Comparison of ENCODE assay signal across 28 cellular contexts in the genomic region with DNA sequence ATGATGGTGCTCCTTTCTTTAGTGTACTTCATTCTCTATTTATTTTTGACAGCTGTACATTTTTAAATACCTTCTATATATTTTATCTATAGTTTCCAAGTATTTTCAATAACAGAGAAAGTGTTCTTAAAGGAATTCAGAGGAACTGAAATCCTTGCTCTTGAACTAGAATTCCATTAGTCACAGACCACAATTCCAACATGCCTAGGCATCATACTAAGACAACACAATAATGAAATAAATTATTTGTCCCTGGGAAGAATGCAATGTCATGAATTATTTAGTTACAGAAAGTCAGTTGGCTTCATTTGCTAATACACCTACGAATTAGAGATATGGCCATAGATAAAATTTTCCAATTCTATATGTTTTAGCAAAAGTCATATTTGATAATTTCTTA.
"Had no signal": no experiment of that assay in that cellular context is flagged by ENCODE, and none has a peak within 500 bp of the region (broad histone marks: within the 10 kb centered on the region; RNA-seq: fewer than 3 reads in every experiment).

No MANE protein-coding gene starts in this region.

- H2AFZ ChIP-seq: hepatocyte, neural progenitor cell, parathyroid adenoma had no signal

- H3K9ac ChIP-seq: neural progenitor cell, parathyroid adenoma had no signal

- H3K79me2 ChIP-seq: hepatocyte, parathyroid adenoma had no signal

- FAIRE-seq: keratinocyte, small intestine had no signal

- H3K4me3 ChIP-seq: heart right ventricle, hepatocyte, left lung, lung, neural progenitor cell, psoas muscle, right atrium auricular region, spleen, transverse colon, upper lobe of left lung, vagina had no signal

- H3K4me1 Mint-ChIP-seq: memory B cell; natural killer cell; nephron progenitor cell; neural progenitor cell; stimulated activated memory B cell treated with anti-CD40 and anti-IgM and Interleukin-4, amounts not matched to agents 10 μg/mL and 1 μg/mL and 100 μg/mL, for 72 hours; stimulated activated naive CD8-positive, alpha-beta T cell treated with anti-CD3 and anti-CD28 coated beads, Interleukin-15, amount 100 ng/mL, for 72 hours had no signal

- ATAC-seq: heart right ventricle; left colon; left lung; natural killer cell; psoas muscle; sciatic nerve; stimulated activated memory B cell treated with anti-CD40 and anti-IgM and Interleukin-4, amounts not matched to agents 10 μg/mL and 1 μg/mL and 100 μg/mL, for 72 hours; stimulated activated naive CD8-positive, alpha-beta T cell treated with anti-CD3 and anti-CD28 coated beads, Interleukin-15, amount 100 ng/mL, for 72 hours had no signal

- H3K36me3 ChIP-seq: heart right ventricle, left lung, neural progenitor cell, neutrophil, right atrium auricular region, spleen, transverse colon, upper lobe of left lung, vagina had no signal

- H3K36me3 Mint-ChIP-seq: memory B cell; neural progenitor cell; stimulated activated memory B cell treated with anti-CD40 and anti-IgM and Interleukin-4, amounts not matched to agents 10 μg/mL and 1 μg/mL and 100 μg/mL, for 72 hours had no signal

- H3K27me3 Mint-ChIP-seq: memory B cell; stimulated activated memory B cell treated with anti-CD40 and anti-IgM and Interleukin-4, amounts not matched to agents 10 μg/mL and 1 μg/mL and 100 μg/mL, for 72 hours; stimulated activated naive CD8-positive, alpha-beta T cell treated with anti-CD3 and anti-CD28 coated beads, Interleukin-15, amount 100 ng/mL, for 72 hours had no signal

- H3K9me3 ChIP-seq: neutrophil, upper lobe of left lung, vagina had no signal

- H3K4me2 ChIP-seq: hepatocyte, neural progenitor cell had no signal

- H3K27ac ChIP-seq: heart right ventricle, hepatocyte, left lung, neural progenitor cell, neutrophil, parathyroid adenoma, psoas muscle, right atrium auricular region, spleen, transverse colon, upper lobe of left lung, vagina had no signal

- DNase-seq: heart right ventricle; left colon; left lung; natural killer cell; nephron progenitor cell; occipital lobe; psoas muscle; small intestine; spleen; stimulated activated CD4-positive, alpha-beta T cell treated with anti-CD3 and anti-CD28 coated beads, Interleukin-2, amount 100 ng/mL, for 48 hours; stimulated activated CD4-positive, alpha-beta T cell treated with anti-CD3 and anti-CD28 coated beads, Interleukin-4, amount 100 ng/mL, for 4 hours; stimulated activated CD8-positive, alpha-beta memory T cell treated with anti-CD3 and anti-CD28 coated beads, Interleukin-4, amount 100 ng/mL, for 48 hours; stimulated activated naive CD4-positive, alpha-beta T cell treated with Interleukin-2 at 50 U/mL for 16 hours; stimulated activated naive CD8-positive, alpha-beta T cell treated with anti-CD3 and anti-CD28 coated beads, Interleukin-15, amount 100 ng/mL, for 72 hours; substantia nigra; transverse colon; upper lobe of left lung had no signal

- H3K4me1 ChIP-seq: heart right ventricle, left lung, neural progenitor cell, parathyroid adenoma, psoas muscle, right atrium auricular region, spleen, transverse colon, upper lobe of left lung, vagina had no signal

- H3K27ac Mint-ChIP-seq: memory B cell; natural killer cell; nephron progenitor cell; neural progenitor cell; stimulated activated memory B cell treated with anti-CD40 and anti-IgM and Interleukin-4, amounts not matched to agents 10 μg/mL and 1 μg/mL and 100 μg/mL, for 72 hours; stimulated activated naive CD8-positive, alpha-beta T cell treated with anti-CD3 and anti-CD28 coated beads, Interleukin-15, amount 100 ng/mL, for 72 hours had no signal

- H3K4me3 Mint-ChIP-seq: memory B cell; natural killer cell; nephron progenitor cell; neural progenitor cell; stimulated activated memory B cell treated with anti-CD40 and anti-IgM and Interleukin-4, amounts not matched to agents 10 μg/mL and 1 μg/mL and 100 μg/mL, for 72 hours; stimulated activated naive CD8-positive, alpha-beta T cell treated with anti-CD3 and anti-CD28 coated beads, Interleukin-15, amount 100 ng/mL, for 72 hours had no signal

- H3K27me3 ChIP-seq: heart right ventricle, hepatocyte, left lung, neural progenitor cell, neutrophil, right atrium auricular region, spleen, transverse colon, upper lobe of left lung, vagina had no signal
